ENCODE assay signal across 12 cellular contexts in the genomic region with DNA sequence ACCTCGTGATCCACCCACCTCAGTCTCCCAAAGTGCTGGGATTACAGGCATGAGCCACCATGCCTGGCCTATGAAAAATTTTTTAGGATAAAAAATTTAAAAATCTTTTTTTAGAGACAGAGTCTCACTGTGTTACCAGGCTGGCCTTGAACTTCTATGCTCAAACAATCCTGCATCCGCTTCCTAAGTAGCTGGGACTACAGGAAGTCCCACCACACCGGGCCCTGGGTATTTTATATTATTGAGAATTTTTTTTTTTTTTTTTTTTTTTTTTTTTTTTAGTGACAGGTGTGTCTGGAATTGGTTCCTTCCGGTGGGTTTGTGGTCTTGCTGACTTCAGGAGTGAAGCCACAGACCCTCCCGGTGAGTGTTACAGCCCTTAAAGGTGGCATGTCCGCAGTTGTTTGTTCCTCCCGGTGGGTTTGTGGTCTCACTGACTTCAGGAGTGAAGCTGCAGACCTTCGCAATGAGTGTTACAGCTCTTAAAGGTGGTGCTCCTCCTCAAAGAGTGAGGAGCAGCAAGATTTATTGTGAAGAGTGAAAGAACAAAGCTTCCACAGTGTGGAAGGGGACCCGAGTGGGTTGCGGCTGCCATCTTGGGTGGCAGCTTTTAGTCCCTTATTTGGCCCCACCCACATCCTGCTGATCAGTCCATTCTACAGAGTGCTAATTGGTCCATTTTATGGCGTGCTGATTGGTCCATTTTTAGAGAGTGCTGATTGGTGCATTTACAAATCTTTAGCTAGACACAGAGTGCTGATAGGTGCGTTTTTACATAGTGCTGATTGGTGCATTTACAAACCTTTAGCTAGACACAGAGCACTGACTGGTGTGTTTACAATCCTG. TPM values are rescaled to one million over a fixed set of nuclear protein-coding genes. Genes with fewer than 3 reads are reported as not detected.
DNase-seq lines count a peak whose midpoint lies in the region; ATAC-seq lines count a peak whose summit lies in the region.
"Not testable (repeated sequence)": the region's sequence is repeated elsewhere in the genome, so short reads cannot be mapped to it uniquely, and the experiment has no call there.
"Had no signal": no experiment of that assay in that cellular context is flagged by ENCODE, and none has a peak within 500 bp of the region (broad histone marks: within the 10 kb centered on the region; RNA-seq: fewer than 3 reads in every experiment).

No MANE protein-coding gene starts in this region.

- peak; percentile 98 for DNase-seq in Jurkat, Clone E6-1 (ENCODE audit: low read depth, low spot score)
- peak; percentile 48 for DNase-seq in activated CD4-positive, CD25-positive, alpha-beta regulatory T cell treated with anti-CD3 and anti-CD28 coated beads, Interleukin-2, amount 50 U/mL, for 72 hours
- DNase-seq in activated CD8-positive, alpha-beta memory T cell treated with anti-CD3 and anti-CD28 coated beads for 1 hour (ENCODE audit: extremely low read depth in 1 of 2, low read depth in 1 of 2): peak; percentile 24 to 70
- peak; percentile 40 to 61 for DNase-seq in activated T-cell treated with anti-CD3 and anti-CD28 coated beads, Interleukin-2, amount 50 U/mL, for 72 hours
- DNase-seq in activated naive CD4-positive, alpha-beta T cell treated with anti-CD3 and anti-CD28 coated beads, Interleukin-2, amount 50 U/mL, for 16 hours: peak; percentile 35
- peak; percentile 74 to 77 (median 77) for DNase-seq in effector memory CD4-positive, alpha-beta T cell
- DNase-seq in stimulated activated CD4-positive, alpha-beta T cell treated with anti-CD3 and anti-CD28 coated beads, TNF-alpha, amount 100 ng/mL, for 1 hour (ENCODE audit: low read depth in 3 of 3, low spot score in 1 of 3): peak in 2 of 3 donors; percentile 28 to 35

- H3K4me3 Mint-ChIP-seq in activated T-cell treated with anti-CD3 and anti-CD28 coated beads, Interleukin-2, amount 50 U/mL, for 72 hours: peak overlapping the region in 1 of 2 donors; percentile 34
- peak overlapping the region; percentile 61 for H3K4me3 Mint-ChIP-seq in stimulated activated naive CD8-positive, alpha-beta T cell treated with anti-CD3 and anti-CD28 coated beads, Interleukin-15, Interleukin-2, amounts not matched to agents 100 ng/mL and 50 ng/mL, for 24 hours

- H3K27me3 Mint-ChIP-seq in activated T-cell treated with anti-CD3 and anti-CD28 coated beads, Interleukin-2, amount 50 U/mL, for 72 hours (ENCODE audit: low read depth); stimulated activated naive CD8-positive, alpha-beta T cell treated with anti-CD3 and anti-CD28 coated beads, Interleukin-15, Interleukin-2, amounts not matched to agents 100 ng/mL and 50 ng/mL, for 24 hours: not testable (repeated sequence)

- H3K4me1 ChIP-seq in effector memory CD4-positive, alpha-beta T cell (ENCODE audit: control insufficient read depth, insufficient read depth, low read length, poor library complexity, severe bottlenecking): not testable (repeated sequence)

- not testable (repeated sequence) for H3K36me3 Mint-ChIP-seq in activated T-cell treated with anti-CD3 and anti-CD28 coated beads, Interleukin-2, amount 50 U/mL, for 72 hours (ENCODE audit: insufficient read depth in 2 of 2); stimulated activated naive CD8-positive, alpha-beta T cell treated with anti-CD3 and anti-CD28 coated beads, Interleukin-15, Interleukin-2, amounts not matched to agents 100 ng/mL and 50 ng/mL, for 24 hours (ENCODE audit: low read depth)

- peak overlapping the region; percentile 45 for H3K27ac ChIP-seq in effector memory CD4-positive, alpha-beta T cell (ENCODE audit: insufficient read depth, low read length, poor library complexity, severe bottlenecking)

- H3K27ac Mint-ChIP-seq in activated T-cell treated with anti-CD3 and anti-CD28 coated beads, Interleukin-2, amount 50 U/mL, for 72 hours: not testable (repeated sequence)
- H3K27ac Mint-ChIP-seq in stimulated activated naive CD8-positive, alpha-beta T cell treated with anti-CD3 and anti-CD28 coated beads, Interleukin-15, Interleukin-2, amounts not matched to agents 100 ng/mL and 50 ng/mL, for 24 hours: peak overlapping the region; percentile 74

- not testable (repeated sequence) for H3K9me3 Mint-ChIP-seq in activated T-cell treated with anti-CD3 and anti-CD28 coated beads, Interleukin-2, amount 50 U/mL, for 72 hours; stimulated activated naive CD8-positive, alpha-beta T cell treated with anti-CD3 and anti-CD28 coated beads, Interleukin-15, Interleukin-2, amounts not matched to agents 100 ng/mL and 50 ng/mL, for 24 hours

- H3K4me3 ChIP-seq in Jurkat, Clone E6-1 (ENCODE audit: low read length); effector memory CD4-positive, alpha-beta T cell (ENCODE audit: insufficient read depth, low read depth, low read length, poor library complexity, severe bottlenecking): not testable (repeated sequence)

- H3K27me3 ChIP-seq in effector memory CD4-positive, alpha-beta T cell (replicated peaks; ENCODE audit: control insufficient read depth, insufficient read depth, low read length, poor library complexity, severe bottlenecking): not testable (repeated sequence)

- not testable (repeated sequence) for H3K4me1 Mint-ChIP-seq in activated T-cell treated with anti-CD3 and anti-CD28 coated beads, Interleukin-2, amount 50 U/mL, for 72 hours (ENCODE audit: low read depth); stimulated activated naive CD8-positive, alpha-beta T cell treated with anti-CD3 and anti-CD28 coated beads, Interleukin-15, Interleukin-2, amounts not matched to agents 100 ng/mL and 50 ng/mL, for 24 hours (ENCODE audit: low read depth)

- H3K36me3 ChIP-seq in effector memory CD4-positive, alpha-beta T cell (ENCODE audit: control insufficient read depth, insufficient read depth, low read length): not testable (repeated sequence)

- ATAC-seq in activated T-cell treated with anti-CD3 and anti-CD28 coated beads, Interleukin-2, amount 50 U/mL, for 72 hours (replicated peaks in 1 of 2): peak; percentile 38 to 62

- not testable (repeated sequence) for H3K9me3 ChIP-seq in effector memory CD4-positive, alpha-beta T cell (ENCODE audit: control insufficient read depth, low read length)

RNA-seq across cellular contexts. Expression of a gene that starts 13.5 kb away (rescaled TPM):
- 59.5 TPM for polyA plus RNA-seq in Jurkat, Clone E6-1 (2012; ENCODE audit: insufficient read depth, insufficient read length)
- total RNA-seq in activated T-cell treated with anti-CD3 and anti-CD28 coated beads, Interleukin-2, amount 50 U/mL, for 72 hours: 10 to 100 TPM; 73.9 to 74.6 TPM

RNA-seq across cellular contexts. Expression of a gene that starts 36.0 kb away (rescaled TPM):
- not detected for polyA plus RNA-seq in Jurkat, Clone E6-1 (2012; ENCODE audit: insufficient read depth, insufficient read length)
- total RNA-seq in activated T-cell treated with anti-CD3 and anti-CD28 coated beads, Interleukin-2, amount 50 U/mL, for 72 hours: not detected
- total RNA-seq: activated CD8-positive, alpha-beta memory T cell treated with anti-CD3 and anti-CD28 coated beads for 36 hours; cardiac septum had no signal
- polyA plus RNA-seq: aorta, IgD-negative memory B cell had no signal

RNA-seq across cellular contexts. Expression of a gene that starts 48.5 kb away (rescaled TPM):
- polyA plus RNA-seq in Jurkat, Clone E6-1 (2012; ENCODE audit: insufficient read depth, insufficient read length): 737 TPM
- total RNA-seq in activated T-cell treated with anti-CD3 and anti-CD28 coated beads, Interleukin-2, amount 50 U/mL, for 72 hours: 10 to 100 TPM; 88.7 to 89.1 TPM

Comparison
In these comparisons a context has a peak if more than half of its experiments do, and no peak if none do; other contexts are left out.
1. DNase-seq: peak in every context shown above with its lines; median percentile 98 in Jurkat, Clone E6-1; 77 in effector memory CD4-positive, alpha-beta T cell; 50 in activated T-cell treated with anti-CD3 and anti-CD28 coated beads, Interleukin-2, amount 50 U/mL, for 72 hours; 48 in activated CD4-positive, CD25-positive, alpha-beta regulatory T cell treated with anti-CD3 and anti-CD28 coated beads, Interleukin-2, amount 50 U/mL, for 72 hours; 47 in activated CD8-positive, alpha-beta memory T cell treated with anti-CD3 and anti-CD28 coated beads for 1 hour; 35 in activated naive CD4-positive, alpha-beta T cell treated with anti-CD3 and anti-CD28 coated beads, Interleukin-2, amount 50 U/mL, for 16 hours; 32 in stimulated activated CD4-positive, alpha-beta T cell treated with anti-CD3 and anti-CD28 coated beads, TNF-alpha, amount 100 ng/mL, for 1 hour.